Comparison of ENCODE assay signal across 17 cellular contexts in genomic region chr2:25566094-25566493, GRCh38.
"Had no signal": no experiment of that assay in that cellular context is flagged by ENCODE, and none has a peak within 500 bp of the region (broad histone marks: within the 10 kb centered on the region; RNA-seq: fewer than 3 reads in every experiment).

No MANE protein-coding gene starts in this region.

- H3K4me1 Mint-ChIP-seq: brain; central memory CD8-positive, alpha-beta T cell had no signal

- H3K27ac ChIP-seq: epithelial cell of prostate, gastroesophageal sphincter, ovary had no signal

- H3K27me3 ChIP-seq: gastroesophageal sphincter, left lung, ovary had no signal

- H3K4me1 ChIP-seq: gastroesophageal sphincter had no signal

- H3K27ac Mint-ChIP-seq: activated T-cell treated with anti-CD3 and anti-CD28 coated beads, Interleukin-2, amount 50 U/mL, for 24 hours; memory B cell had no signal

- FAIRE-seq: keratinocyte, TTC549 had no signal

- H3K9me3 ChIP-seq: gastroesophageal sphincter, left lung, ovary had no signal

- H3K4me3 Mint-ChIP-seq: activated T-cell treated with anti-CD3 and anti-CD28 coated beads, Interleukin-2, amount 50 U/mL, for 24 hours; brain; central memory CD8-positive, alpha-beta T cell had no signal

- H3K27me3 Mint-ChIP-seq: activated CD8-positive, alpha-beta memory T cell treated with anti-CD3 and anti-CD28 coated beads, Interleukin-2, amount 10 ng/mL, durations not matched to agents 7 days and 5 days; activated T-cell treated with anti-CD3 and anti-CD28 coated beads, Interleukin-2, amount 50 U/mL, for 24 hours; central memory CD8-positive, alpha-beta T cell; memory B cell had no signal

- H3K36me3 ChIP-seq: gastroesophageal sphincter, left lung, ovary had no signal

- DNase-seq: activated CD4-positive, alpha-beta T cell treated with anti-CD3 and anti-CD28 coated beads, Interleukin-2, amount 50 U/mL, for 4 hours; activated effector memory CD4-positive, alpha-beta T cell treated with Interleukin-2 at 50 U/mL for 16 hours; activated T-cell treated with anti-CD3 and anti-CD28 coated beads, Interleukin-2, amount 50 U/mL, for 24 hours; amniotic stem cell; cortex of kidney; effector memory CD4-positive, alpha-beta T cell; ovary had no signal

- ATAC-seq: activated CD4-positive, CD25-positive, alpha-beta regulatory T cell treated with anti-CD3 and anti-CD28 coated beads, Interleukin-2, amount 50 U/mL, for 24 hours; gastroesophageal sphincter had no signal

- H3K9me3 Mint-ChIP-seq: activated T-cell treated with anti-CD3 and anti-CD28 coated beads, Interleukin-2, amount 50 U/mL, for 24 hours; brain; central memory CD8-positive, alpha-beta T cell had no signal

- H3K4me3 ChIP-seq: gastroesophageal sphincter, left lung, ovary had no signal
